Comparison of ENCODE assay signal across 1 cellular context in genomic region chr1:47435506-47436303, GRCh38.
TF ChIP-seq lines count a peak whose summit lies in the region.

No MANE protein-coding gene starts in this region.

TF ChIP-seq in IMR-90, 13 proteins besides CTCF, POLR2A, EP300 and RAD21:
- no peak for TF ChIP-seq RFX5 (IDR thresholded peaks at IDR 0.05; ENCODE audit: low read depth, low read length)
- TF ChIP-seq MXI1 (IDR thresholded peaks at IDR 0.05; ENCODE audit: borderline replicate concordance, low read depth, low read length) = no peak
- no peak for TF ChIP-seq MAZ (IDR thresholded peaks at IDR 0.05; ENCODE audit: borderline replicate concordance, low read depth, low read length)
- no peak for TF ChIP-seq MAFK (IDR thresholded peaks at IDR 0.05; ENCODE audit: low read depth, low read length)
